Comparison of ENCODE assay signal across 22 cellular contexts in genomic region chr6:16089232-16089843, GRCh38. TPM values are rescaled to one million over a fixed set of nuclear protein-coding genes. Genes with fewer than 3 reads are reported as not detected.
DNase-seq lines count a peak whose midpoint lies in the region; ATAC-seq, FAIRE-seq and TF ChIP-seq lines count a peak whose summit lies in the region.
"Had no signal": no experiment of that assay in that cellular context is flagged by ENCODE, and none has a peak within 500 bp of the region (broad histone marks: within the 10 kb centered on the region; RNA-seq: fewer than 3 reads in every experiment).

No MANE protein-coding gene starts in this region.

- H3K9me3 ChIP-seq in breast epithelium, result no peaks in the 10 kb centered on the region
- H3K9me3 ChIP-seq in BE2C, result no peaks in the 10 kb centered on the region
- H3K9me3 ChIP-seq: HAP-1 had no signal

- no peak for FAIRE-seq in GM12891 (lab: Jason Lieb, UNC)
- FAIRE-seq: astrocyte, G401.6 had no signal

- peaks cover 7% of the 10 kb centered on the region for H3K4me1 Mint-ChIP-seq in MCF 10A (ENCODE audit: insufficient read depth, unreplicated experiment)
- H3K4me1 Mint-ChIP-seq: mesothelial cell of epicardium, neural crest cell had no signal

- H3K4me3 Mint-ChIP-seq in MCF 10A (ENCODE audit: unreplicated experiment), result no peak overlapping the region
- H3K4me3 Mint-ChIP-seq: mesothelial cell of epicardium, neural crest cell had no signal

- no peaks in the 10 kb centered on the region for H3K36me3 Mint-ChIP-seq in MCF 10A (ENCODE audit: insufficient read depth, unreplicated experiment)
- H3K36me3 Mint-ChIP-seq: mesothelial cell of epicardium had no signal

- TF ChIP-seq CTCF in MCF 10A (IDR thresholded peaks at IDR 0.05; ENCODE audit: unreplicated experiment), result no peak
- no peak for TF ChIP-seq CTCF in breast epithelium (IDR thresholded peaks at IDR 0.05)
- TF ChIP-seq CTCF in astrocyte of the spinal cord (IDR thresholded peaks at IDR 0.05; ENCODE audit: low read depth, low read length), result no peak
- no peak for TF ChIP-seq CTCF in BE2C (IDR thresholded peaks at IDR 0.05; ENCODE audit: low read depth, low read length)

- no peak overlapping the region for H3K27ac ChIP-seq in breast epithelium
- H3K27ac ChIP-seq: hepatocyte, SK-N-MC had no signal

- no peak overlapping the region for H3K27ac Mint-ChIP-seq in MCF 10A (ENCODE audit: low read depth, unreplicated experiment)
- H3K27ac Mint-ChIP-seq: mesothelial cell of epicardium had no signal

- no peaks in the 10 kb centered on the region for H3K27me3 Mint-ChIP-seq in MCF 10A (ENCODE audit: insufficient read depth, unreplicated experiment)

- H3K27me3 ChIP-seq in breast epithelium, result no peaks in the 10 kb centered on the region
- no peaks in the 10 kb centered on the region for H3K27me3 ChIP-seq in BE2C
- H3K27me3 ChIP-seq: hepatocyte had no signal

- H3K4me3 ChIP-seq in breast epithelium, result no peak overlapping the region
- no peak overlapping the region for H3K4me3 ChIP-seq in astrocyte of the spinal cord (ENCODE audit: low read depth, low read length)
- no peak overlapping the region for H3K4me3 ChIP-seq in BE2C (ENCODE audit: low read depth, low read length)
- H3K4me3 ChIP-seq: HAP-1, hepatocyte, SK-N-MC had no signal

- CTCF ChIA-PET in MCF 10A (lab: Yijun Ruan, JAX), result interaction anchor here (0.6 to 1.5 kb wide), 7 partner anchors 14 to 398 kb away, joined by 3 to 7 read pairs (median 3); no protein-coding TSS in a partner anchor

- POLR2A ChIA-PET in MCF 10A (lab: Yijun Ruan, JAX), result interaction anchor here (0.6 to 1.6 kb wide), 3 partner anchors 41 to 277 kb away, joined by 3 to 4 read pairs (median 3); no protein-coding TSS in a partner anchor

- in situ Hi-C loops in astrocyte of the spinal cord (cut with HindIII; ENCODE audit: low sequenced_read_pairs), result no loop called here

- TF ChIP-seq POLR2A in breast epithelium (IDR thresholded peaks at IDR 0.05), result no peak
- no peak for TF ChIP-seq POLR2A in GM12891 (IDR thresholded peaks at IDR 0.05; ENCODE audit: low read depth, low read length)

- no peaks in the 10 kb centered on the region for H3K9me3 Mint-ChIP-seq in MCF 10A (ENCODE audit: unreplicated experiment)
- H3K9me3 Mint-ChIP-seq: neural crest cell had no signal

- H3K36me3 ChIP-seq in breast epithelium, result no peaks in the 10 kb centered on the region
- no peaks in the 10 kb centered on the region for H3K36me3 ChIP-seq in BE2C
- H3K36me3 ChIP-seq: HAP-1 had no signal

- ATAC-seq in GM19328 (IDR thresholded peaks at IDR 0.05; ENCODE audit: unreplicated experiment) (no peak), GM19467 (IDR thresholded peaks at IDR 0.05; ENCODE audit: unreplicated experiment) (no peak)

- DNase-seq in MCF 10A (ENCODE audit: unreplicated experiment), result peak; percentile 41
- no peak for DNase-seq in breast epithelium (ENCODE audit: low spot score in 2 of 2)
- peak; percentile 13 for DNase-seq in astrocyte of the spinal cord (ENCODE audit: low read depth, low spot score)
- DNase-seq in iris pigment epithelial cell (ENCODE audit: low read depth), result peak; percentile 57
- DNase-seq in BE2C, result no peak
- DNase-seq in GM12891 (ENCODE audit: insufficient read length, low spot score), result no peak
- DNase-seq: activated effector memory CD4-positive, alpha-beta T cell treated with anti-CD3 and anti-CD28 coated beads, Interleukin-2, amount 50 U/mL, for 16 hours; Calu3; erythroblast; NCI-H2081; NCI-H524 treated with DMSO at 0.1 percent for 48 hours; OCI-M1; stimulated activated CD4-positive, alpha-beta T cell treated with anti-CD3 and anti-CD28 coated beads, Interleukin-15, amount 100 ng/mL, for 24 hours had no signal

- BruUV-seq in MCF 10A (replicated peaks; lab: Mats Ljungman, UMichigan), result no TSS peak

- H3K4me1 ChIP-seq in breast epithelium, result no peaks in the 10 kb centered on the region
- H3K4me1 ChIP-seq in BE2C, result peaks cover 3% of the 10 kb centered on the region
- H3K4me1 ChIP-seq: HAP-1 had no signal

- intact Hi-C loops in MCF 10A (cut with micrococcal nuclease) (no loop called here), breast epithelium (cut with DNase I; ENCODE audit: low total_unique reads) (no loop called here)

TF ChIP-seq in GM12891, 5 proteins besides CTCF, POLR2A, EP300 and RAD21:
- TF ChIP-seq TAF1 (IDR thresholded peaks at IDR 0.05; ENCODE audit: low read depth, low read length), result no peak
- no peak for TF ChIP-seq POU2F2 (IDR thresholded peaks at IDR 0.05; ENCODE audit: low read depth, low read length)
- no peak for TF ChIP-seq PAX5 (IDR thresholded peaks at IDR 0.05; ENCODE audit: insufficient read depth, low read length, severe bottlenecking)
- no peak for TF ChIP-seq POLR2AphosphoS5 (IDR thresholded peaks at IDR 0.05; ENCODE audit: low read depth, low read length)
- TF ChIP-seq SPI1 (IDR thresholded peaks at IDR 0.05; ENCODE audit: low read depth, low read length), result no peak

RNA-seq across cellular contexts. Expression of gene MYLIP, which starts 39.5 kb away (rescaled TPM):
- total RNA-seq in MCF 10A (2022), result 2.1 TPM in 2 replicates
- total RNA-seq in breast epithelium, result 10 to 100 TPM; 47.2 to 63.0 (median 59.6) TPM
- polyA plus RNA-seq in BE2C (2012; ENCODE audit: insufficient read depth, insufficient read length, low read depth), result 18.5 TPM
- polyA plus RNA-seq in GM12891 (2012; ENCODE audit: low read depth, missing spikeins), result 13.1 TPM

Comparison
In these comparisons a context has a peak if more than half of its experiments do, and no peak if none do; other contexts are left out.
1. DNase-seq: peak in MCF 10A (single experiment), astrocyte of the spinal cord (single experiment) and iris pigment epithelial cell (single experiment); none in breast epithelium (0 of 2), BE2C (single experiment) and GM12891 (single experiment).
2. RNA of gene MYLIP, which starts 39.5 kb away (total RNA-seq): 47.2 to 63.0 TPM in breast epithelium; 2.1 TPM in MCF 10A; every median in the first group is over 10 times any median in the second.